In genomic region chr20:23420943-23421925, GRCh38 we compare ENCODE assay signal across 1 cellular context.
TF ChIP-seq lines count a peak whose summit lies in the region.

NAPB (minus strand) TSS chr20:23421488; CDS start chr20:23421402, 86 bp downstream.

TF ChIP-seq in H1, 55 proteins besides CTCF, POLR2A, EP300 and RAD21 (continued from another document):
- TF ChIP-seq POU5F1 (IDR thresholded peaks at IDR 0.05; ENCODE audit: low read depth, low read length) (no peak), KDM5A (IDR thresholded peaks at IDR 0.05; ENCODE audit: low read length) (no peak), POLR2AphosphoS5 (IDR thresholded peaks at IDR 0.05; ENCODE audit: low read depth, low read length) (peak; percentile 45; the same call in 1 of the 2 replicates), SP4 (IDR thresholded peaks at IDR 0.05; ENCODE audit: low read length) (no peak), TEAD4 (IDR thresholded peaks at IDR 0.05; ENCODE audit: low read depth, low read length) (no peak), HDAC2 (IDR thresholded peaks at IDR 0.05; ENCODE audit: borderline replicate concordance in 1 of 2, low read depth in 2 of 2, low read length in 2 of 2) (no peak; a peak in 1 of 4 replicates), GABPA (IDR thresholded peaks at IDR 0.05; ENCODE audit: borderline replicate concordance, insufficient read depth, low read length) (no peak), HDAC6 (IDR thresholded peaks at IDR 0.05; ENCODE audit: low read depth, low read length) (no peak), E2F6 (IDR thresholded peaks at IDR 0.05) (peak; percentile 58; the same call in 1 of the 2 replicates), NANOG (IDR thresholded peaks at IDR 0.05; ENCODE audit: insufficient read depth, low read depth, low read length, poor library complexity, severe bottlenecking) (no peak), CBX8 (IDR thresholded peaks at IDR 0.05; ENCODE audit: borderline replicate concordance, low read depth, low read length) (no peak), CBX5 (IDR thresholded peaks at IDR 0.05; ENCODE audit: low read depth, low read length) (no peak), EGR1 (IDR thresholded peaks at IDR 0.05; ENCODE audit: borderline replicate concordance, low read depth, low read length) (no peak), JUN (IDR thresholded peaks at IDR 0.05; ENCODE audit: low read depth, low read length) (no peak), BRCA1 (IDR thresholded peaks at IDR 0.05; ENCODE audit: low read depth, low read length) (no peak), MAFK (IDR thresholded peaks at IDR 0.05; ENCODE audit: low read depth, low read length) (no peak), CREB1 (IDR thresholded peaks at IDR 0.05) (peak; percentile 87), ASH2L (IDR thresholded peaks at IDR 0.05; ENCODE audit: low read length) (peak; percentile 32), ZNF274 (IDR thresholded peaks at IDR 0.05; ENCODE audit: borderline replicate concordance, extremely low read depth, low read length) (no peak), ATF2 (IDR thresholded peaks at IDR 0.05; ENCODE audit: low read length) (no peak), RFX5 (IDR thresholded peaks at IDR 0.05; ENCODE audit: borderline replicate concordance, low read depth, low read length) (no peak), CHD7 (IDR thresholded peaks at IDR 0.05; ENCODE audit: insufficient replicate concordance, low read length) (no peak), USF2 (IDR thresholded peaks at IDR 0.05; ENCODE audit: low read length) (no peak), PHF8 (conservative IDR thresholded peaks at IDR 0.05; ENCODE audit: low read depth, low read length) (peak; percentile 65; the same call in 1 of the 2 replicates), TCF12 (IDR thresholded peaks at IDR 0.05; ENCODE audit: low read depth, low read length) (no peak), SIX5 (IDR thresholded peaks at IDR 0.05; ENCODE audit: low read depth, low read length) (peak; percentile 77), CHD2 (IDR thresholded peaks at IDR 0.05; ENCODE audit: low read length) (no peak), YY1 (IDR thresholded peaks at IDR 0.05; ENCODE audit: low read depth, low read length) (peak; percentile 98), KDM4A (IDR thresholded peaks at IDR 0.05; ENCODE audit: low read depth, low read length, severe bottlenecking) (peak; percentile 86), SRF (IDR thresholded peaks at IDR 0.05; ENCODE audit: low read depth, low read length) (no peak), RXRA (IDR thresholded peaks at IDR 0.05; ENCODE audit: insufficient read depth, low read depth, low read length) (no peak), SIRT6 (IDR thresholded peaks at IDR 0.05; ENCODE audit: low read length) (no peak), TAF1 (IDR thresholded peaks at IDR 0.05; ENCODE audit: low read depth, low read length) (peak; percentile 68), BCL11A (IDR thresholded peaks at IDR 0.05; ENCODE audit: low read depth in 2 of 2, low read length in 2 of 2) (no peak), CHD1 (IDR thresholded peaks at IDR 0.05; ENCODE audit: low read depth, low read length) (no peak), SAP30 (IDR thresholded peaks at IDR 0.05; ENCODE audit: insufficient read depth, insufficient replicate concordance, low read length) (no peak), TBP (IDR thresholded peaks at IDR 0.05; ENCODE audit: low read depth, low read length) (peak; percentile 38; the same call in 1 of the 2 replicates), RBBP5 (IDR thresholded peaks at IDR 0.05; ENCODE audit: borderline replicate concordance, low read depth, low read length) (peak; percentile 81), FOSL1 (IDR thresholded peaks at IDR 0.05; ENCODE audit: insufficient read depth, low read depth, low read length) (no peak), GTF2F1 (IDR thresholded peaks at IDR 0.05; ENCODE audit: borderline replicate concordance, low read depth, low read length) (no peak), SUZ12 (IDR thresholded peaks at IDR 0.05; ENCODE audit: low read length) (no peak), TAF7 (optimal IDR thresholded peaks at IDR 0.05; ENCODE audit: borderline replicate concordance, low read depth, low read length) (no peak), KDM1A (IDR thresholded peaks at IDR 0.05; ENCODE audit: borderline replicate concordance, low read length) (no peak), RNF2 (IDR thresholded peaks at IDR 0.05; ENCODE audit: borderline replicate concordance, low read depth, low read length, missing control alignments, poor library complexity, severe bottlenecking) (no peak), BACH1 (IDR thresholded peaks at IDR 0.05; ENCODE audit: low read length) (no peak), NRF1 (IDR thresholded peaks at IDR 0.05; ENCODE audit: low read depth, low read length) (peak; percentile 82), ATF3 (IDR thresholded peaks at IDR 0.05; ENCODE audit: insufficient read depth, low read depth, low read length) (0 out of 2 replicates have a peak, but pooled peaks have one; percentile 54), SP1 (IDR thresholded peaks at IDR 0.05; ENCODE audit: low read depth, low read length) (0 out of 2 replicates have a peak, but pooled peaks have one; percentile 39), CEBPB (IDR thresholded peaks at IDR 0.05; ENCODE audit: low read depth, low read length) (no peak), SIN3A (conservative IDR thresholded peaks at IDR 0.05 in 1 of 2, IDR thresholded peaks at IDR 0.05 in 1 of 2; ENCODE audit: low read depth in 1 of 2, low read length in 2 of 2) (no peak; a peak in 2 of 4 replicates), EZH2 (IDR thresholded peaks at IDR 0.05; ENCODE audit: low read depth, low read length, severe bottlenecking) (no peak)
